Comparison of ENCODE assay signal across 13 cellular contexts in genomic region chr2:237194081-237194480, GRCh38.
DNase-seq lines count a peak whose midpoint lies in the region; ATAC-seq and TF ChIP-seq lines count a peak whose summit lies in the region.
"Had no signal": no experiment of that assay in that cellular context is flagged by ENCODE, and none has a peak within 500 bp of the region (broad histone marks: within the 10 kb centered on the region; RNA-seq: fewer than 3 reads in every experiment).

No MANE protein-coding gene starts in this region.

- no peak overlapping the region for H2AFZ ChIP-seq in mesenchymal stem cell (ENCODE audit: low read depth, low read length)
- peak overlapping the region; percentile 10 for H2AFZ ChIP-seq in trophoblast cell (ENCODE audit: insufficient read depth, low read length, poor library complexity)

- DNase-seq in activated naive CD8-positive, alpha-beta T cell treated with anti-CD3 and anti-CD28 coated beads, Interleukin-2, amount 50 U/mL, for 24 hours: no peak
- DNase-seq in activated naive CD8-positive, alpha-beta T cell treated with anti-CD3 and anti-CD28 coated beads for 36 hours: no peak
- no peak for DNase-seq in mesenchymal stem cell
- no peak for DNase-seq in trophoblast cell
- DNase-seq in NCI-H2171 (lab: John Stamatoyannopoulos, UW): no peak
- DNase-seq in glutamatergic neuron: no peak
- DNase-seq: 8988T; CD4-positive, CD25-positive, alpha-beta regulatory T cell; DMS53; GF-D8; H7 had no signal

- H3K36me3 ChIP-seq in mesenchymal stem cell (ENCODE audit: control insufficient read depth in 1 of 2, insufficient read depth in 2 of 2, low read depth in 1 of 2, low read length in 2 of 2) (no peaks in the 10 kb centered on the region), trophoblast cell (ENCODE audit: control insufficient read depth in 1 of 2, insufficient read depth in 2 of 2, low read length in 2 of 2) (no peaks in the 10 kb centered on the region)
- H3K36me3 ChIP-seq: BLaER1 treated with 17β-estradiol and CSF1 and Interleukin-3, amounts not matched to agents 10 nM and 100 nM had no signal

- no peaks in the 10 kb centered on the region for H3K9me3 Mint-ChIP-seq in activated naive CD8-positive, alpha-beta T cell treated with anti-CD3 and anti-CD28 coated beads, Interleukin-2, amount 50 U/mL, for 24 hours
- peaks cover 1% of the 10 kb centered on the region for H3K9me3 Mint-ChIP-seq in activated naive CD8-positive, alpha-beta T cell treated with anti-CD3 and anti-CD28 coated beads for 36 hours
- peaks cover 3% of the 10 kb centered on the region for H3K9me3 Mint-ChIP-seq in glutamatergic neuron (ENCODE audit: unreplicated experiment)

- H3K23ac ChIP-seq in mesenchymal stem cell (ENCODE audit: low read length in 2 of 2) (no peak overlapping the region), trophoblast cell (ENCODE audit: low read length) (no peak overlapping the region)

- no peaks in the 10 kb centered on the region for H3K9me3 ChIP-seq in mesenchymal stem cell (ENCODE audit: control insufficient read depth, low read length)
- H3K9me3 ChIP-seq in trophoblast cell (ENCODE audit: insufficient read depth, low read depth, low read length): peaks cover 5% of the 10 kb centered on the region

- peak overlapping the region; percentile 75 to 79 for H2BK12ac ChIP-seq in mesenchymal stem cell (ENCODE audit: low read length in 2 of 2)
- peak overlapping the region; percentile 98 for H2BK12ac ChIP-seq in trophoblast cell (ENCODE audit: low read length)

- H4K91ac ChIP-seq in mesenchymal stem cell (ENCODE audit: low read length): no peak overlapping the region
- peak overlapping the region; percentile 94 for H4K91ac ChIP-seq in trophoblast cell (ENCODE audit: low read depth, low read length)

- H3K4me3 Mint-ChIP-seq in activated naive CD8-positive, alpha-beta T cell treated with anti-CD3 and anti-CD28 coated beads, Interleukin-2, amount 50 U/mL, for 24 hours: no peak overlapping the region
- no peak overlapping the region for H3K4me3 Mint-ChIP-seq in activated naive CD8-positive, alpha-beta T cell treated with anti-CD3 and anti-CD28 coated beads for 36 hours
- no peak overlapping the region for H3K4me3 Mint-ChIP-seq in glutamatergic neuron (ENCODE audit: unreplicated experiment)

- peak overlapping the region; percentile 46 to 64 for H3K18ac ChIP-seq in mesenchymal stem cell (ENCODE audit: low read depth in 1 of 2, low read length in 2 of 2)
- peak overlapping the region; percentile 7 for H3K18ac ChIP-seq in trophoblast cell (ENCODE audit: low read length)

- H3K79me2 ChIP-seq in trophoblast cell (ENCODE audit: control insufficient read depth, insufficient read depth, low read length, poor library complexity): peaks cover 6% of the 10 kb centered on the region

- H2BK15ac ChIP-seq in mesenchymal stem cell (ENCODE audit: low read depth, poor library complexity, severe bottlenecking): no peak overlapping the region

- H3K14ac ChIP-seq in mesenchymal stem cell (ENCODE audit: low read length in 2 of 2) (peak overlapping the region in 1 of 2 experiments; percentile 72), trophoblast cell (ENCODE audit: low read length) (peak overlapping the region; percentile 33)

- peaks cover 16% of the 10 kb centered on the region for H3K27me3 Mint-ChIP-seq in activated naive CD8-positive, alpha-beta T cell treated with anti-CD3 and anti-CD28 coated beads, Interleukin-2, amount 50 U/mL, for 24 hours
- H3K27me3 Mint-ChIP-seq in activated naive CD8-positive, alpha-beta T cell treated with anti-CD3 and anti-CD28 coated beads for 36 hours: no peaks in the 10 kb centered on the region
- H3K27me3 Mint-ChIP-seq in glutamatergic neuron (ENCODE audit: unreplicated experiment): peaks cover 5% of the 10 kb centered on the region

- H3K27ac Mint-ChIP-seq in activated naive CD8-positive, alpha-beta T cell treated with anti-CD3 and anti-CD28 coated beads, Interleukin-2, amount 50 U/mL, for 24 hours: no peak overlapping the region
- no peak overlapping the region for H3K27ac Mint-ChIP-seq in activated naive CD8-positive, alpha-beta T cell treated with anti-CD3 and anti-CD28 coated beads for 36 hours
- no peak overlapping the region for H3K27ac Mint-ChIP-seq in glutamatergic neuron (ENCODE audit: unreplicated experiment)
- H3K27ac Mint-ChIP-seq: CD4-positive, CD25-positive, alpha-beta regulatory T cell had no signal

- H2BK120ac ChIP-seq in mesenchymal stem cell (ENCODE audit: low read depth, low read length) (peak overlapping the region; percentile 29), trophoblast cell (ENCODE audit: insufficient read depth, low read length, poor library complexity) (peak overlapping the region; percentile 36)

- H3K4me2 ChIP-seq in mesenchymal stem cell (ENCODE audit: low read length, poor library complexity, severe bottlenecking): no peak overlapping the region
- no peak overlapping the region for H3K4me2 ChIP-seq in trophoblast cell (ENCODE audit: low read length)
- H3K4me2 ChIP-seq: BLaER1 treated with 17β-estradiol and CSF1 and Interleukin-3, amounts not matched to agents 10 nM and 100 nM had no signal

- ATAC-seq in activated naive CD8-positive, alpha-beta T cell treated with anti-CD3 and anti-CD28 coated beads, Interleukin-2, amount 50 U/mL, for 24 hours: peak; percentile 11
- no peak for ATAC-seq in HG03432 (IDR thresholded peaks at IDR 0.05; ENCODE audit: unreplicated experiment)

- TF ChIP-seq CTCF in glutamatergic neuron (IDR thresholded peaks at IDR 0.05; ENCODE audit: partially characterized antibody, unreplicated experiment): no peak

- H3K79me1 ChIP-seq in mesenchymal stem cell (replicated peaks; ENCODE audit: low read length, poor library complexity, severe bottlenecking) (no peaks in the 10 kb centered on the region), trophoblast cell (ENCODE audit: low read length) (peaks cover 41% of the 10 kb centered on the region)

- H3K36me3 Mint-ChIP-seq in activated naive CD8-positive, alpha-beta T cell treated with anti-CD3 and anti-CD28 coated beads, Interleukin-2, amount 50 U/mL, for 24 hours (ENCODE audit: low read depth): no peaks in the 10 kb centered on the region
- H3K36me3 Mint-ChIP-seq in activated naive CD8-positive, alpha-beta T cell treated with anti-CD3 and anti-CD28 coated beads for 36 hours: no peaks in the 10 kb centered on the region
- no peaks in the 10 kb centered on the region for H3K36me3 Mint-ChIP-seq in glutamatergic neuron (ENCODE audit: unreplicated experiment)
- H3K36me3 Mint-ChIP-seq: CD4-positive, CD25-positive, alpha-beta regulatory T cell had no signal

- no peak overlapping the region for H3K4ac ChIP-seq in mesenchymal stem cell (ENCODE audit: low read depth in 1 of 2, low read length in 2 of 2)
- H3K4ac ChIP-seq in trophoblast cell (ENCODE audit: low read depth, low read length): peak overlapping the region; percentile 38

- no peak overlapping the region for H2BK5ac ChIP-seq in mesenchymal stem cell (ENCODE audit: low read depth, low read length, poor library complexity, severe bottlenecking)
- peak overlapping the region; percentile 47 for H2BK5ac ChIP-seq in trophoblast cell (ENCODE audit: low read depth, low read length, poor library complexity)

- H3K27me3 ChIP-seq in mesenchymal stem cell (ENCODE audit: control insufficient read depth in 1 of 2, insufficient read depth in 1 of 2, low read length in 2 of 2) (no peaks in the 10 kb centered on the region), trophoblast cell (ENCODE audit: insufficient read depth, low read length) (no peaks in the 10 kb centered on the region)
- H3K27me3 ChIP-seq: BLaER1 treated with 17β-estradiol and CSF1 and Interleukin-3, amounts not matched to agents 10 nM and 100 nM had no signal

- H2AK5ac ChIP-seq in mesenchymal stem cell (ENCODE audit: low read length, severe bottlenecking): no peak overlapping the region
- H2AK5ac ChIP-seq in trophoblast cell (ENCODE audit: low read length): peak overlapping the region; percentile 95

- H3K9ac ChIP-seq in mesenchymal stem cell (ENCODE audit: low read length) (no peak overlapping the region), trophoblast cell (ENCODE audit: low read length) (no peak overlapping the region)
- H3K9ac ChIP-seq: BLaER1 treated with 17β-estradiol and CSF1 and Interleukin-3, amounts not matched to agents 10 nM and 100 nM had no signal

- H3K27ac ChIP-seq in mesenchymal stem cell (ENCODE audit: low read length, poor library complexity, severe bottlenecking): no peak overlapping the region
- H3K27ac ChIP-seq in trophoblast cell (ENCODE audit: low read depth, low read length): peak overlapping the region; percentile 6
- H3K27ac ChIP-seq: BLaER1 treated with 17β-estradiol and CSF1 and Interleukin-3, amounts not matched to agents 10 nM and 100 nM had no signal

- peaks cover 25% of the 10 kb centered on the region for H3K4me1 ChIP-seq in mesenchymal stem cell (ENCODE audit: control insufficient read depth, insufficient read depth, low read depth, low read length)
- H3K4me1 ChIP-seq in trophoblast cell (ENCODE audit: control insufficient read depth in 1 of 2, insufficient read depth in 2 of 2, low read length in 2 of 2): peaks cover 22 to 26% of the 10 kb centered on the region in 2 experiments

- H3K4me1 Mint-ChIP-seq in activated naive CD8-positive, alpha-beta T cell treated with anti-CD3 and anti-CD28 coated beads, Interleukin-2, amount 50 U/mL, for 24 hours: no peaks in the 10 kb centered on the region
- H3K4me1 Mint-ChIP-seq in activated naive CD8-positive, alpha-beta T cell treated with anti-CD3 and anti-CD28 coated beads for 36 hours: no peaks in the 10 kb centered on the region
- peaks cover 4% of the 10 kb centered on the region for H3K4me1 Mint-ChIP-seq in glutamatergic neuron (ENCODE audit: low read depth, unreplicated experiment)
- H3K4me1 Mint-ChIP-seq: CD4-positive, CD25-positive, alpha-beta regulatory T cell had no signal

- no peak overlapping the region for H3K4me3 ChIP-seq in mesenchymal stem cell (ENCODE audit: insufficient read depth in 1 of 2, low read depth in 1 of 2, low read length in 2 of 2)
- no peak overlapping the region for H3K4me3 ChIP-seq in trophoblast cell (ENCODE audit: low read depth, low read length)
- H3K4me3 ChIP-seq: BLaER1 treated with 17β-estradiol and CSF1 and Interleukin-3, amounts not matched to agents 10 nM and 100 nM had no signal

- peak overlapping the region; percentile 66 for H4K8ac ChIP-seq in mesenchymal stem cell (ENCODE audit: low read length)
- H4K8ac ChIP-seq in trophoblast cell (ENCODE audit: low read depth, low read length): peak overlapping the region; percentile 8

- 90% methylated on average over 5 of the region's 5 CpGs for WGBS in mesenchymal stem cell
- WGBS in trophoblast cell (ENCODE audit: extremely low coverage, insufficient coverage, insufficient read length): no CpG with 5 or more reads among the region's 5 CpGs

- H4K12ac ChIP-seq in trophoblast cell (ENCODE audit: low read depth, low read length): no peak overlapping the region
